14 cellular contexts compared by ENCODE assay signal in genomic region chr6:148593130-148593812, GRCh38.
A peak's percentile ranks its signal among the peaks of the same experiment; 100 is the strongest.
DNase-seq lines count a peak whose midpoint lies in the region; ATAC-seq and TF ChIP-seq lines count a peak whose summit lies in the region.
"Had no signal": no experiment of that assay in that cellular context is flagged by ENCODE, and none has a peak within 500 bp of the region (broad histone marks: within the 10 kb centered on the region; RNA-seq: fewer than 3 reads in every experiment).

No MANE protein-coding gene starts in this region.

- TF ChIP-seq POLR2A in gastroesophageal sphincter (IDR thresholded peaks at IDR 0.05) = no peak

- TF ChIP-seq EP300 in gastroesophageal sphincter (IDR thresholded peaks at IDR 0.05) = no peak

- ATAC-seq in gastroesophageal sphincter = peak; percentile 64
- peak; percentile 61 for ATAC-seq in omental fat pad (ENCODE audit: low FRiP score)
- no peak for ATAC-seq in GM18520 (IDR thresholded peaks at IDR 0.05; ENCODE audit: unreplicated experiment)
- ATAC-seq: stimulated activated naive B cell treated with anti-CD40 and anti-IgM and Interleukin-4, amounts not matched to agents 10 μg/mL and 1 μg/mL and 100 μg/mL, for 72 hours had no signal

- WGBS in gastroesophageal sphincter (ENCODE audit: low coverage in 1 of 2), 2 donors = 67 to 70% methylated on average over 6 to 9 of the region's 16 CpGs

- no peaks in the 10 kb centered on the region for H3K36me3 ChIP-seq in gastroesophageal sphincter

- H3K4me3 ChIP-seq in gastroesophageal sphincter = no peak overlapping the region
- H3K4me3 ChIP-seq: dorsolateral prefrontal cortex had no signal

- peak overlapping the region; percentile 2 to 71 (median 54) for H3K27ac ChIP-seq in gastroesophageal sphincter
- H3K27ac ChIP-seq: dorsolateral prefrontal cortex had no signal

- H3K9me3 ChIP-seq in gastroesophageal sphincter = peaks cover 0 to 3% (median 0%) of the 10 kb centered on the region in 3 donors

- H3K27me3 ChIP-seq in gastroesophageal sphincter = no peaks in the 10 kb centered on the region

- H3K4me1 ChIP-seq in gastroesophageal sphincter = peaks cover 0 to 12% (median 4%) of the 10 kb centered on the region in 3 donors

- DNase-seq in AG08395 (ENCODE audit: low spot score) (peak; percentile 75), RPMI7951 (ENCODE audit: low read depth) (peak; percentile 22), omental fat pad (ENCODE audit: low spot score) (no peak), NCI-H345 (lab: John Stamatoyannopoulos, UW) (no peak), LoVo (ENCODE audit: low spot score) (no peak), RPMI8226 (no peak)
- DNase-seq: activated CD4-positive, alpha-beta T cell treated with anti-CD3 and anti-CD28 coated beads, Interleukin-2, amount 50 U/mL, for 4 hours; activated naive CD4-positive, alpha-beta T cell treated with anti-CD3 and anti-CD28 coated beads for 36 hours; dorsolateral prefrontal cortex; naive B cell; NCI-H748 treated with DMSO at 0.1 percent for 48 hours; stimulated activated naive B cell treated with anti-CD40 and anti-IgM and Interleukin-4, amounts not matched to agents 10 μg/mL and 1 μg/mL and 100 μg/mL, for 72 hours had no signal

- TF ChIP-seq CTCF in gastroesophageal sphincter (IDR thresholded peaks at IDR 0.05) = no peak
- TF ChIP-seq CTCF in omental fat pad (IDR thresholded peaks at IDR 0.05) = no peak

Comparison
In these comparisons a context has a peak if more than half of its experiments do, and no peak if none do; other contexts are left out.
1. DNase-seq: peak in AG08395 (single experiment) and RPMI7951 (single experiment); none in omental fat pad (single experiment), NCI-H345 (single experiment), LoVo (single experiment) and RPMI8226 (single experiment).